Comparison of ENCODE assay signal across 8 cellular contexts in genomic region chr15:85443593-85444328, GRCh38.
A peak's percentile ranks its signal among the peaks of the same experiment; 100 is the strongest.
DNase-seq lines count a peak whose midpoint lies in the region; ATAC-seq and TF ChIP-seq lines count a peak whose summit lies in the region.

No MANE protein-coding gene starts in this region.

- 43 to 47% methylated on average over 6 of the region's 6 CpGs for WGBS in lower leg skin, 2 donors

- H3K4me3 ChIP-seq in lower leg skin (ENCODE audit: low read depth, poor library complexity, severe bottlenecking), result no peak overlapping the region

- intact Hi-C loops in posterior cingulate gyrus (cut with DNase I) (no loop called here), lower leg skin (cut with DNase I; ENCODE audit: low total_unique reads) (no loop called here)

- POLR2A ChIA-PET in RWPE1 (lab: Yijun Ruan, JAX; ENCODE audit: low non-redundant PET), result no interaction called here

- no peak for TF ChIP-seq POLR2A in lower leg skin (IDR thresholded peaks at IDR 0.05)

- ATAC-seq in GM21423 (IDR thresholded peaks at IDR 0.05; ENCODE audit: unreplicated experiment), result peak; percentile 73

- CTCF ChIA-PET in RWPE1 (lab: Yijun Ruan, JAX), result interaction anchor here (0.7 to 1.1 kb wide), 2 partner anchors 19 to 112 kb away, joined by 3 to 6 read pairs; no protein-coding TSS in a partner anchor

- H3K27ac ChIP-seq in RWPE1, result no peak overlapping the region

- DNase-seq in DMS79 (lab: John Stamatoyannopoulos, UW) (peak; percentile 12), HS-27A (ENCODE audit: low read depth) (peak; percentile 11), RWPE1 (ENCODE audit: low spot score) (peak; percentile 88), fibroblast of peridontal ligament (ENCODE audit: extremely low read depth) (peak; percentile 22), renal cortical epithelial cell (ENCODE audit: low read depth) (peak; percentile 99), posterior cingulate gyrus (no peak), lower leg skin (ENCODE audit: low spot score in 2 of 2) (no peak)

- peak; percentile 42 for TF ChIP-seq CTCF in RWPE1 (conservative IDR thresholded peaks at IDR 0.05; ENCODE audit: low read depth)
- no peak for TF ChIP-seq CTCF in lower leg skin (IDR thresholded peaks at IDR 0.05)

Comparison
In these comparisons a context has a peak if more than half of its experiments do, and no peak if none do; other contexts are left out.
1. DNase-seq: peak in DMS79 (single experiment), HS-27A (single experiment), RWPE1 (single experiment), fibroblast of peridontal ligament (single experiment) and renal cortical epithelial cell (single experiment); none in posterior cingulate gyrus (0 of 10) and lower leg skin (0 of 2).